In the genomic region with DNA sequence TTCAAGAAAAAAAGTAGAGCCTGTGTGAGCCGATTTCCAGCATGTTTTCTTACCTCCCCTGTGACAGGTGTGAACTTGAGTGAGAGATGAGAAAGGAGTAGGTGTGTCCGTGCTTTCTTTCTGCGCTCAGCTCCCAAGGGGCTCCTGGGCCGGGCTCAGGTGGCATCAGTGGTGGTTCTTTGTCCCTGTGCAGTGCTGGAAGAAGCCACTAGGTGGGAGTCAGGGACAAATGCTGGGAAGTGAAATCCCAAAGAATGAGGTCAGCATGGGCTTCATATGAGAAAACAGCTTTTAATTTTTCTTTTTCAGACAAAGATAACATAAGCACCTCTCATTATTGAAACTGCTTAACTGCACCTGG, we compare ENCODE assay signal across 7 cellular contexts. TPM values are rescaled to one million over a fixed set of nuclear protein-coding genes. Genes with fewer than 3 reads are reported as not detected.
DNase-seq lines count a peak whose midpoint lies in the region; ATAC-seq, FAIRE-seq and TF ChIP-seq lines count a peak whose summit lies in the region.

No MANE protein-coding gene starts in this region.

- FAIRE-seq in GM12891 (lab: Jason Lieb, UNC): no peak

- H3K9me3 ChIP-seq in Karpas-422 (ENCODE audit: low read length) (no peaks in the 10 kb centered on the region), RWPE2 (ENCODE audit: severe bottlenecking) (no peaks in the 10 kb centered on the region)

- peak; percentile 51 for DNase-seq in GM04504 (ENCODE audit: low read depth)
- peak; percentile 72 for DNase-seq in Karpas-422
- no peak for DNase-seq in RWPE2 (ENCODE audit: low spot score)
- peak; percentile 74 for DNase-seq in myocyte (ENCODE audit: low read depth)
- DNase-seq in GM12891 (ENCODE audit: insufficient read length, low spot score): no peak

- no peaks in the 10 kb centered on the region for H3K27me3 ChIP-seq in Karpas-422 (ENCODE audit: low read length)
- no peaks in the 10 kb centered on the region for H3K27me3 ChIP-seq in RWPE2 (ENCODE audit: insufficient read depth, poor library complexity, severe bottlenecking)

- no peak overlapping the region for H3K9ac ChIP-seq in Karpas-422 (ENCODE audit: low read length)

- no peak overlapping the region for H3K27ac ChIP-seq in Karpas-422 (ENCODE audit: low read length)
- no peak overlapping the region for H3K27ac ChIP-seq in RWPE2 (ENCODE audit: poor library complexity, severe bottlenecking)

- H3K9me2 ChIP-seq in Karpas-422 (replicated peaks; ENCODE audit: insufficient read depth, low read length): no peaks in the 10 kb centered on the region

- H2AFZ ChIP-seq in Karpas-422 (ENCODE audit: low read length): no peak overlapping the region

- TF ChIP-seq POLR2A in GM12891 (IDR thresholded peaks at IDR 0.05; ENCODE audit: low read depth, low read length): no peak

- H4K20me1 ChIP-seq in Karpas-422 (ENCODE audit: insufficient read depth, low read depth, low read length): peaks cover 34% of the 10 kb centered on the region; the same call in 1 of the 2 replicates

- ATAC-seq in RWPE2 (ENCODE audit: low read depth): peak; percentile 69
- ATAC-seq in esophagus mucosa: peak; percentile 67
- no peak for ATAC-seq in GM18858 (IDR thresholded peaks at IDR 0.05; ENCODE audit: unreplicated experiment)

- no peaks in the 10 kb centered on the region for H3K79me2 ChIP-seq in Karpas-422 (ENCODE audit: low read length)

- TF ChIP-seq CTCF in RWPE2 (IDR thresholded peaks at IDR 0.05; ENCODE audit: poor library complexity, severe bottlenecking): peak; percentile 94

- H3K4me3 ChIP-seq in Karpas-422 (ENCODE audit: low read length): no peak overlapping the region
- H3K4me3 ChIP-seq in RWPE2 (ENCODE audit: severe bottlenecking): no peak overlapping the region

- H3K4me1 ChIP-seq in Karpas-422 (ENCODE audit: low read length) (peaks cover 5% of the 10 kb centered on the region; the same call in 1 of the 2 replicates), RWPE2 (ENCODE audit: insufficient read depth, poor library complexity, severe bottlenecking) (peaks cover 15% of the 10 kb centered on the region)

- H3K36me3 ChIP-seq in Karpas-422 (ENCODE audit: insufficient read depth, low read length) (no peaks in the 10 kb centered on the region), RWPE2 (ENCODE audit: low read depth) (no peaks in the 10 kb centered on the region)

- no peak overlapping the region for H3K4me2 ChIP-seq in Karpas-422 (ENCODE audit: low read depth, low read length, poor library complexity, severe bottlenecking)

TF ChIP-seq in GM12891, 5 proteins besides CTCF, POLR2A, EP300 and RAD21:
- TF ChIP-seq POU2F2 (IDR thresholded peaks at IDR 0.05; ENCODE audit: low read depth, low read length): no peak

RNA-seq across cellular contexts. Expression of gene PPFIBP2, which starts 57.8 kb away (rescaled TPM):
- 25.1 and 36.5 TPM in 2 replicates for total RNA-seq in Karpas-422 (2014; rRNA removed; shearing (Covaris generic); ENCODE audit: low replicate concordance)
- total RNA-seq in esophagus mucosa (33.4 TPM), myocyte (33.4 and 43.3 TPM in 2 replicates)
- polyA plus RNA-seq in myocyte (2012): 22.0 TPM
- polyA plus RNA-seq in GM12891 (2012; ENCODE audit: low read depth, missing spikeins): 32.9 TPM

Comparison
In these comparisons a context has a peak if more than half of its experiments do, and no peak if none do; other contexts are left out.
1. DNase-seq: peak in GM04504 (single experiment), Karpas-422 (single experiment) and myocyte (single experiment); none in RWPE2 (single experiment) and GM12891 (single experiment).